ENCODE assay signal across 8 cellular contexts in the genomic region with DNA sequence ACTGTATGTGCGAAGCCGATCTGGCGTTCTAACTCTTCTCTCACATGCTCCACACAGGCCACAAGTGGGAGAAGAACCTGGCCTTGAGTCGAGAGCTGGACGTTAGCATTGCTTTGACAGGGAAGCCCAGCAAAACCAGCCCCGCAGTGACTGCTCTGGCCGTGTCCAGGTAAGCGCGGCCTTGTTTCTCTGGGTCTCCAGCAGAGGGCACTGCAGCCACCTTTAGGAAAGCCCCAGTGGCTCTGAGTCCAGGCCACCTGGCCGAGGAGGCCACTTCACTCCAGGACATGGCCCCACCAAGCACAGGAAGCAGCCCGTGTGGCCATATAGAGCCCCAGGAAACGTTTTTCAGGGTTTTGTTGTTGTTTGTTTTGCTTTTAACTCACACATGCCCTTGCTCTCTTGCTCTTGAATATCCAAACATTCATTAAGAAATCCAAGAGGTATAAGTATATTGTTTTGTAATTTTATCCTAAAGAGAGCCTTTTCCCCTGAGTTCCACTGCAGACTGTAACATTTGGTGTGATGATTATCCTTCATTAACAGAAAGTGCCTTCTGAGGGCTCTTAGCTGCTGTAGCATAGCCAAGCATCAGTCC. TPM values are rescaled to one million over a fixed set of nuclear protein-coding genes. Genes with fewer than 3 reads are reported as not detected.
DNase-seq lines count a peak whose midpoint lies in the region; ATAC-seq and TF ChIP-seq lines count a peak whose summit lies in the region.

No MANE protein-coding gene starts in this region.

- no peak for TF ChIP-seq POLR2A in stomach (IDR thresholded peaks at IDR 0.05)

- H3K4me3 ChIP-seq in WERI-Rb-1 (ENCODE audit: low read depth, low read length) (no peak overlapping the region), lower lobe of right lung (no peak overlapping the region), stomach (no peak overlapping the region)

- peak; percentile 89 for TF ChIP-seq RAD21 in Ishikawa (IDR thresholded peaks at IDR 0.05; ENCODE audit: low read depth)

- DNase-seq in NCI-H1105 treated with DMSO at 0.1 percent for 48 hours (lab: John Stamatoyannopoulos, UW) = peak; percentile 13
- no peak for DNase-seq in NCI-H1105 (lab: John Stamatoyannopoulos, UW)
- peak; percentile 77 for DNase-seq in WERI-Rb-1
- peak; percentile 22 to 54 for DNase-seq in dermis microvascular lymphatic vessel endothelial cell (ENCODE audit: low read depth in 2 of 2)
- DNase-seq in lower lobe of right lung = peak; percentile 76
- peak; percentile 41 for DNase-seq in stomach

- H3K36me3 ChIP-seq in WERI-Rb-1 (no peaks in the 10 kb centered on the region), lower lobe of right lung (no peaks in the 10 kb centered on the region), stomach (no peaks in the 10 kb centered on the region)

- intact Hi-C loops in lower lobe of right lung (cut with DNase I) (no loop called here), stomach (cut with DNase I; ENCODE audit: low total_unique reads) (loop anchor here (10.0 kb wide), 2 partner anchors 183 to 533 kb away; no protein-coding TSS in a partner anchor)

- ATAC-seq in lower lobe of right lung (peak; percentile 83 to 87), GM18502 (IDR thresholded peaks at IDR 0.05; ENCODE audit: poor library complexity, unreplicated experiment) (no peak)

- no peak overlapping the region for H3K27ac ChIP-seq in WERI-Rb-1
- H3K27ac ChIP-seq in lower lobe of right lung = no peak overlapping the region
- no peak overlapping the region for H3K27ac ChIP-seq in stomach

- TF ChIP-seq EP300 in Ishikawa (IDR thresholded peaks at IDR 0.05; ENCODE audit: borderline replicate concordance) = no peak
- TF ChIP-seq EP300 in stomach (IDR thresholded peaks at IDR 0.05) = no peak

- H3K9me3 ChIP-seq in WERI-Rb-1 (ENCODE audit: severe bottlenecking) = no peaks in the 10 kb centered on the region
- no peaks in the 10 kb centered on the region for H3K9me3 ChIP-seq in lower lobe of right lung
- no peaks in the 10 kb centered on the region for H3K9me3 ChIP-seq in stomach

- H3K27me3 ChIP-seq in WERI-Rb-1 (ENCODE audit: insufficient read depth, low read depth, severe bottlenecking) = peaks cover 21% of the 10 kb centered on the region
- H3K27me3 ChIP-seq in lower lobe of right lung (ENCODE audit: low read depth) = no peaks in the 10 kb centered on the region
- no peaks in the 10 kb centered on the region for H3K27me3 ChIP-seq in stomach

- TF ChIP-seq CTCF in WERI-Rb-1 (IDR thresholded peaks at IDR 0.05; ENCODE audit: low read depth, low read length) (peak; percentile 94), lower lobe of right lung (IDR thresholded peaks at IDR 0.05) (peak; percentile 78), stomach (IDR thresholded peaks at IDR 0.05) (peak in 5 of 7 experiments; percentile 40 to 73 (median 68))

- H3K4me1 ChIP-seq in lower lobe of right lung = peaks cover 11% of the 10 kb centered on the region
- H3K4me1 ChIP-seq in stomach = peaks cover 0 to 4% (median 0%) of the 10 kb centered on the region in 4 donors

- WGBS in stomach, 5 donors = 31 to 49% (median 35%) methylated on average over 12 of the region's 12 CpGs

TF ChIP-seq in Ishikawa, 13 proteins besides CTCF, POLR2A, EP300 and RAD21:
- TF ChIP-seq NFIC (IDR thresholded peaks at IDR 0.05) (no peak), CREB1 (IDR thresholded peaks at IDR 0.05; ENCODE audit: low read depth) (no peak), TAF1 (IDR thresholded peaks at IDR 0.05; ENCODE audit: low read depth) (no peak), ZBTB7A (IDR thresholded peaks at IDR 0.05; ENCODE audit: low read depth) (no peak), TEAD4 (IDR thresholded peaks at IDR 0.05) (no peak), YY1 (IDR thresholded peaks at IDR 0.05; ENCODE audit: low read depth) (no peak), TCF12 (IDR thresholded peaks at IDR 0.05; ENCODE audit: low read depth) (no peak), EGR1 (IDR thresholded peaks at IDR 0.05) (no peak), FOXM1 (IDR thresholded peaks at IDR 0.05; ENCODE audit: borderline replicate concordance, low read depth) (no peak), CEBPB (IDR thresholded peaks at IDR 0.05) (no peak)
- TF ChIP-seq, protein P1, sequence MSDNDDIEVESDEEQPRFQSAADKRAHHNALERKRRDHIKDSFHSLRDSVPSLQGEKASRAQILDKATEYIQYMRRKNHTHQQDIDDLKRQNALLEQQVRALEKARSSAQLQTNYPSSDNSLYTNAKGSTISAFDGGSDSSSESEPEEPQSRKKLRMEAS (IDR thresholded peaks at IDR 0.05) = no peak; the same call in 1 of the 2 replicates
- TF ChIP-seq, protein P2, sequence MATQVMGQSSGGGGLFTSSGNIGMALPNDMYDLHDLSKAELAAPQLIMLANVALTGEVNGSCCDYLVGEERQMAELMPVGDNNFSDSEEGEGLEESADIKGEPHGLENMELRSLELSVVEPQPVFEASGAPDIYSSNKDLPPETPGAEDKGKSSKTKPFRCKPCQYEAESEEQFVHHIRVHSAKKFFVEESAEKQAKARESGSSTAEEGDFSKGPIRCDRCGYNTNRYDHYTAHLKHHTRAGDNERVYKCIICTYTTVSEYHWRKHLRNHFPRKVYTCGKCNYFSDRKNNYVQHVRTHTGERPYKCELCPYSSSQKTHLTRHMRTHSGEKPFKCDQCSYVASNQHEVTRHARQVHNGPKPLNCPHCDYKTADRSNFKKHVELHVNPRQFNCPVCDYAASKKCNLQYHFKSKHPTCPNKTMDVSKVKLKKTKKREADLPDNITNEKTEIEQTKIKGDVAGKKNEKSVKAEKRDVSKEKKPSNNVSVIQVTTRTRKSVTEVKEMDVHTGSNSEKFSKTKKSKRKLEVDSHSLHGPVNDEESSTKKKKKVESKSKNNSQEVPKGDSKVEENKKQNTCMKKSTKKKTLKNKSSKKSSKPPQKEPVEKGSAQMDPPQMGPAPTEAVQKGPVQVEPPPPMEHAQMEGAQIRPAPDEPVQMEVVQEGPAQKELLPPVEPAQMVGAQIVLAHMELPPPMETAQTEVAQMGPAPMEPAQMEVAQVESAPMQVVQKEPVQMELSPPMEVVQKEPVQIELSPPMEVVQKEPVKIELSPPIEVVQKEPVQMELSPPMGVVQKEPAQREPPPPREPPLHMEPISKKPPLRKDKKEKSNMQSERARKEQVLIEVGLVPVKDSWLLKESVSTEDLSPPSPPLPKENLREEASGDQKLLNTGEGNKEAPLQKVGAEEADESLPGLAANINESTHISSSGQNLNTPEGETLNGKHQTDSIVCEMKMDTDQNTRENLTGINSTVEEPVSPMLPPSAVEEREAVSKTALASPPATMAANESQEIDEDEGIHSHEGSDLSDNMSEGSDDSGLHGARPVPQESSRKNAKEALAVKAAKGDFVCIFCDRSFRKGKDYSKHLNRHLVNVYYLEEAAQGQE (IDR thresholded peaks at IDR 0.05; ENCODE audit: low read depth) = no peak
- TF ChIP-seq, protein P3, sequence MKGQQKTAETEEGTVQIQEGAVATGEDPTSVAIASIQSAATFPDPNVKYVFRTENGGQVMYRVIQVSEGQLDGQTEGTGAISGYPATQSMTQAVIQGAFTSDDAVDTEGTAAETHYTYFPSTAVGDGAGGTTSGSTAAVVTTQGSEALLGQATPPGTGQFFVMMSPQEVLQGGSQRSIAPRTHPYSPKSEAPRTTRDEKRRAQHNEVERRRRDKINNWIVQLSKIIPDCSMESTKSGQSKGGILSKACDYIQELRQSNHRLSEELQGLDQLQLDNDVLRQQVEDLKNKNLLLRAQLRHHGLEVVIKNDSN (IDR thresholded peaks at IDR 0.05) = no peak

RNA-seq across cellular contexts. Expression of a gene that starts 41.8 kb away (rescaled TPM):
- total RNA-seq in dermis microvascular lymphatic vessel endothelial cell (not detected in 2 replicates), lower lobe of right lung (3.3 TPM), stomach (1 to 10 TPM in 1 of 5 donors, under 1 TPM in 1, not detected in 3; 0.72 to 2.6 TPM)
- under 1 TPM in 1 of 3 donors, not detected in 2; 0.46 TPM for polyA plus RNA-seq in stomach
